In genomic region chr9:135241381-135242380, GRCh38 we compare ENCODE assay signal across 15 cellular contexts.
DNase-seq lines count a peak whose midpoint lies in the region; ATAC-seq and TF ChIP-seq lines count a peak whose summit lies in the region.
"Had no signal": no experiment of that assay in that cellular context is flagged by ENCODE, and none has a peak within 500 bp of the region (broad histone marks: within the 10 kb centered on the region; RNA-seq: fewer than 3 reads in every experiment).

No MANE protein-coding gene starts in this region.

- H3K27ac ChIP-seq in right atrium auricular region (no peak overlapping the region), upper lobe of right lung (no peak overlapping the region)

- TF ChIP-seq CTCF in right atrium auricular region (IDR thresholded peaks at IDR 0.05), result no peak
- TF ChIP-seq CTCF in upper lobe of right lung (IDR thresholded peaks at IDR 0.05), result no peak

- intact Hi-C loops in Right ventricle myocardium inferior (cut with DNase I), result no loop called here
- intact Hi-C loops in upper lobe of right lung (cut with DNase I), result no loop called here

- no peak overlapping the region for H3K27ac Mint-ChIP-seq in activated naive CD8-positive, alpha-beta T cell treated with anti-CD3 and anti-CD28 coated beads, Interleukin-2, amount 50 U/mL, for 24 hours

- no peak for ATAC-seq in Right ventricle myocardium inferior
- ATAC-seq in upper lobe of right lung, result no peak
- ATAC-seq in activated T-cell treated with anti-CD3 and anti-CD28 coated beads, Interleukin-2, amount 50 U/mL, for 4 hours, result no peak
- no peak for ATAC-seq in activated naive CD8-positive, alpha-beta T cell treated with anti-CD3 and anti-CD28 coated beads, Interleukin-2, amount 50 U/mL, for 24 hours
- ATAC-seq in GM21528 (IDR thresholded peaks at IDR 0.05; ENCODE audit: low FRiP score, unreplicated experiment), result no peak

- H3K36me3 Mint-ChIP-seq in activated T-cell treated with anti-CD3 and anti-CD28 coated beads, Interleukin-2, amount 50 U/mL, for 4 hours (ENCODE audit: insufficient read depth), result no peaks in the 10 kb centered on the region
- H3K36me3 Mint-ChIP-seq in activated naive CD8-positive, alpha-beta T cell treated with anti-CD3 and anti-CD28 coated beads, Interleukin-2, amount 50 U/mL, for 24 hours (ENCODE audit: low read depth), result no peaks in the 10 kb centered on the region

- H3K4me1 ChIP-seq in right atrium auricular region (peaks cover 0 to 4% of the 10 kb centered on the region in 2 donors), upper lobe of right lung (no peaks in the 10 kb centered on the region)

- no peaks in the 10 kb centered on the region for H3K9me3 Mint-ChIP-seq in activated T-cell treated with anti-CD3 and anti-CD28 coated beads, Interleukin-2, amount 50 U/mL, for 4 hours
- no peaks in the 10 kb centered on the region for H3K9me3 Mint-ChIP-seq in activated naive CD8-positive, alpha-beta T cell treated with anti-CD3 and anti-CD28 coated beads, Interleukin-2, amount 50 U/mL, for 24 hours

- H3K36me3 ChIP-seq in right atrium auricular region (no peaks in the 10 kb centered on the region), upper lobe of right lung (no peaks in the 10 kb centered on the region)

- H3K4me3 ChIP-seq in right atrium auricular region (no peak overlapping the region), upper lobe of right lung (no peak overlapping the region)

- H3K27me3 ChIP-seq in right atrium auricular region, result no peaks in the 10 kb centered on the region
- H3K27me3 ChIP-seq in upper lobe of right lung, result peaks cover 22% of the 10 kb centered on the region

- H3K4me3 Mint-ChIP-seq in activated T-cell treated with anti-CD3 and anti-CD28 coated beads, Interleukin-2, amount 50 U/mL, for 4 hours, result no peak overlapping the region
- H3K4me3 Mint-ChIP-seq in activated naive CD8-positive, alpha-beta T cell treated with anti-CD3 and anti-CD28 coated beads, Interleukin-2, amount 50 U/mL, for 24 hours, result no peak overlapping the region

- DNase-seq in Right ventricle myocardium inferior (ENCODE audit: missing footprints), result peak; percentile 40
- DNase-seq in right atrium auricular region (ENCODE audit: low spot score), result no peak
- DNase-seq in SK-MEL-5 (ENCODE audit: low read depth, low spot score), result peak; percentile 24
- peak; percentile 71 for DNase-seq in iPS-NIHi7 (ENCODE audit: extremely low spot score)
- peak; percentile 56 for DNase-seq in upper lobe of right lung
- no peak for DNase-seq in activated T-cell treated with anti-CD3 and anti-CD28 coated beads, Interleukin-2, amount 50 U/mL, for 4 hours
- no peak for DNase-seq in activated naive CD8-positive, alpha-beta T cell treated with anti-CD3 and anti-CD28 coated beads, Interleukin-2, amount 50 U/mL, for 24 hours
- DNase-seq: activated CD4-positive, alpha-beta T cell treated with anti-CD3 and anti-CD28 coated beads, Interleukin-2, amount 50 U/mL, for 48 hours; activated effector memory CD4-positive, alpha-beta T cell treated with anti-CD3 and anti-CD28 coated beads, Interleukin-2, amount 50 U/mL, for 16 hours; Calu3; effector CD8-positive, alpha-beta T cell; NCI-H524 treated with DMSO at 0.1 percent for 48 hours; nucleus accumbens; T1000 had no signal

- in situ Hi-C loops in SK-MEL-5 (cut with HindIII; ENCODE audit: low pct_unique_long_range_greater_than_20kb, low sequenced_read_pairs), result no loop called here

- H3K9me3 ChIP-seq in right atrium auricular region (no peaks in the 10 kb centered on the region), upper lobe of right lung (no peaks in the 10 kb centered on the region)

- H3K27me3 Mint-ChIP-seq in activated T-cell treated with anti-CD3 and anti-CD28 coated beads, Interleukin-2, amount 50 U/mL, for 4 hours (ENCODE audit: low read depth), result peaks cover 17% of the 10 kb centered on the region
- H3K27me3 Mint-ChIP-seq in activated naive CD8-positive, alpha-beta T cell treated with anti-CD3 and anti-CD28 coated beads, Interleukin-2, amount 50 U/mL, for 24 hours, result peaks cover 13% of the 10 kb centered on the region

- H3K4me1 Mint-ChIP-seq in activated T-cell treated with anti-CD3 and anti-CD28 coated beads, Interleukin-2, amount 50 U/mL, for 4 hours (ENCODE audit: low read depth), result no peaks in the 10 kb centered on the region
- no peaks in the 10 kb centered on the region for H3K4me1 Mint-ChIP-seq in activated naive CD8-positive, alpha-beta T cell treated with anti-CD3 and anti-CD28 coated beads, Interleukin-2, amount 50 U/mL, for 24 hours

Comparison
In these comparisons a context has a peak if more than half of its experiments do, and no peak if none do; other contexts are left out.
1. DNase-seq: peak in Right ventricle myocardium inferior (single experiment), SK-MEL-5 (single experiment), iPS-NIHi7 (single experiment) and upper lobe of right lung (single experiment); none in right atrium auricular region (single experiment), activated T-cell treated with anti-CD3 and anti-CD28 coated beads, Interleukin-2, amount 50 U/mL, for 4 hours (single experiment) and activated naive CD8-positive, alpha-beta T cell treated with anti-CD3 and anti-CD28 coated beads, Interleukin-2, amount 50 U/mL, for 24 hours (single experiment).